2 cellular contexts compared by ENCODE assay signal in the genomic region with DNA sequence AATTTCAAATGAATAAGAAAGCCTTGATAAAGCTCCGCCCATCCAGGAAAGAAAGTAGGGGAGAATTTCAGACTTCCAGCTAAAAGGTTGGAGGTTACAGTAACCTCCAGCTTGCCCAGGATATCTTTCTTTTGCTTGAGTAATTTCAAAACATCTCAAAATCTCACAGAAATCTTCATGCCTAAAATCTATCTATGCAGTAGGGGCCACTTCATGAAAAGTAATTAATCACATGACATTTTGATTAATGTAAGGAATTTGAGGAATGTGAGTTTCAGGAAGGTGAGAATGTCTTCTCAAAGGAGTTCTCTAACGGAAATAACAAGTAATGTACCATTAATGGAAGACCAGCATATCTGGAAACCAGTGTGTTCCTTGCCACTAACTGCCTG.
TF ChIP-seq lines count a peak whose summit lies in the region.

No MANE protein-coding gene starts in this region.

TF ChIP-seq in HepG2, 621 proteins besides CTCF, POLR2A, EP300 and RAD21:
- no peak for TF ChIP-seq PITX1 (CRISPR knock-in tag; IDR thresholded peaks at IDR 0.05)
- no peak for TF ChIP-seq TOE1 (CRISPR knock-in tag; IDR thresholded peaks at IDR 0.05)
- TF ChIP-seq, protein P1, sequence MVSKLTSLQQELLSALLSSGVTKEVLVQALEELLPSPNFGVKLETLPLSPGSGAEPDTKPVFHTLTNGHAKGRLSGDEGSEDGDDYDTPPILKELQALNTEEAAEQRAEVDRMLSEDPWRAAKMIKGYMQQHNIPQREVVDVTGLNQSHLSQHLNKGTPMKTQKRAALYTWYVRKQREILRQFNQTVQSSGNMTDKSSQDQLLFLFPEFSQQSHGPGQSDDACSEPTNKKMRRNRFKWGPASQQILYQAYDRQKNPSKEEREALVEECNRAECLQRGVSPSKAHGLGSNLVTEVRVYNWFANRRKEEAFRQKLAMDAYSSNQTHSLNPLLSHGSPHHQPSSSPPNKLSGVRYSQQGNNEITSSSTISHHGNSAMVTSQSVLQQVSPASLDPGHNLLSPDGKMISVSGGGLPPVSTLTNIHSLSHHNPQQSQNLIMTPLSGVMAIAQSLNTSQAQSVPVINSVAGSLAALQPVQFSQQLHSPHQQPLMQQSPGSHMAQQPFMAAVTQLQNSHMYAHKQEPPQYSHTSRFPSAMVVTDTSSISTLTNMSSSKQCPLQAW (CRISPR knock-in tag; IDR thresholded peaks at IDR 0.05): no peak
- TF ChIP-seq ZNF670 (CRISPR knock-in tag; IDR thresholded peaks at IDR 0.05; ENCODE audit: borderline replicate concordance): no peak

TF ChIP-seq in endothelial cell of umbilical vein, 7 proteins besides CTCF, POLR2A, EP300 and RAD21:
- TF ChIP-seq, protein P2, sequence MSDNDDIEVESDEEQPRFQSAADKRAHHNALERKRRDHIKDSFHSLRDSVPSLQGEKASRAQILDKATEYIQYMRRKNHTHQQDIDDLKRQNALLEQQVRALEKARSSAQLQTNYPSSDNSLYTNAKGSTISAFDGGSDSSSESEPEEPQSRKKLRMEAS (IDR thresholded peaks at IDR 0.05; ENCODE audit: insufficient read depth, insufficient read length): no peak
- TF ChIP-seq JUN (IDR thresholded peaks at IDR 0.05; ENCODE audit: borderline replicate concordance, insufficient read depth, insufficient read length, low read depth): no peak
- no peak for TF ChIP-seq FOS (IDR thresholded peaks at IDR 0.05; ENCODE audit: borderline replicate concordance, insufficient read depth, low read length)
- no peak for TF ChIP-seq EZH2 (IDR thresholded peaks at IDR 0.05; ENCODE audit: borderline replicate concordance, low read depth, low read length, severe bottlenecking)
- TF ChIP-seq POLR2AphosphoS5 (IDR thresholded peaks at IDR 0.05; ENCODE audit: insufficient read depth, low read depth, low read length): no peak
